14 cellular contexts compared by ENCODE assay signal in the genomic region with DNA sequence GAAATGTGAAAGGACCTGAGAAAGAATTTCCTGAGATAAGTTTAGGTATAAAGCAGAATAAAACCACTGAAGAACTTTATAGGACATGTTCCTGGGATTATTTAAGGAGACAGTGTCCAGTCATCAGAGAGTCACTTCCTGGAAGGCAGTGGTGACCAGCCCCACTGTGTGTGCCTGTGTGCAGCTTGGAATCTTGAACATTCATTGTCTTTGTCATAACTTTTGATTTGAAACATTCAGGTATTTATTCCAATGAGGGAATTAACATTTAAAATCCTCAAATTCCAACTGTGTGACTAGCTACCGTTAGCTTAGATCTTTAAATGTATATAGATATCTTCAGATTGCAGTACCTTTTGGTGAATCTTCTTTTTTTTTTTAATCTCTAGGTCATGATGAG.
DNase-seq lines count a peak whose midpoint lies in the region; ATAC-seq and TF ChIP-seq lines count a peak whose summit lies in the region.
"Had no signal": no experiment of that assay in that cellular context is flagged by ENCODE, and none has a peak within 500 bp of the region (broad histone marks: within the 10 kb centered on the region; RNA-seq: fewer than 3 reads in every experiment).

No MANE protein-coding gene starts in this region.

- no peak overlapping the region for H3K4me3 Mint-ChIP-seq in Calu3 (ENCODE audit: low read depth, unreplicated experiment)
- H3K4me3 Mint-ChIP-seq: nephron had no signal

- H3K36me3 Mint-ChIP-seq in Calu3 (ENCODE audit: insufficient read depth, unreplicated experiment), result peaks cover 17% of the 10 kb centered on the region

- no peak overlapping the region for H3K27ac Mint-ChIP-seq in Calu3 (ENCODE audit: unreplicated experiment)
- H3K27ac Mint-ChIP-seq: nephron had no signal

- 0 out of 2 replicates have a peak, but pooled peaks cover 4% of the 10 kb centered on the region for H3K36me3 ChIP-seq in Panc1 (ENCODE audit: control insufficient read depth, insufficient read depth, low read length)

- H3K4me1 Mint-ChIP-seq in Calu3 (ENCODE audit: low read depth, unreplicated experiment), result no peaks in the 10 kb centered on the region
- H3K4me1 Mint-ChIP-seq: nephron had no signal

- H3K27ac ChIP-seq in Panc1 (ENCODE audit: low read length), result no peak overlapping the region
- H3K27ac ChIP-seq: esophagus muscularis mucosa, spleen, tibial nerve had no signal

- H3K27me3 Mint-ChIP-seq in Calu3 (ENCODE audit: unreplicated experiment), result no peaks in the 10 kb centered on the region

- H3K27me3 ChIP-seq in Panc1 (ENCODE audit: control insufficient read depth, insufficient read depth, low read length), result no peaks in the 10 kb centered on the region
- H3K27me3 ChIP-seq: esophagus muscularis mucosa, spleen, tibial nerve had no signal

- CTCF ChIA-PET in Panc1 (lab: Charles Lee), result no interaction called here
- CTCF ChIA-PET in Calu3 (lab: Charles Lee), result interaction anchor here (0.6 kb wide), 3 partner anchors 16 to 850 kb away, joined by 3 to 4 read pairs (median 4); no protein-coding TSS in a partner anchor

- no peaks in the 10 kb centered on the region; the same call in none of the 2 replicates for H3K4me1 ChIP-seq in Panc1 (ENCODE audit: control insufficient read depth, insufficient read depth, low read length)
- H3K4me1 ChIP-seq: spleen had no signal

- in situ Hi-C loops in Panc1 (cut with HindIII; ENCODE audit: low pct_unique_long_range_greater_than_20kb, low sequenced_read_pairs), result no loop called here

- BruUV-seq in Panc1 (replicated peaks; lab: Mats Ljungman, UMichigan) (no TSS peak), Calu3 (replicated peaks; lab: Mats Ljungman, UMichigan) (no TSS peak)

- POLR2A ChIA-PET in Panc1 (lab: Charles Lee), result no interaction called here

- intact Hi-C loops in Panc1 (cut with micrococcal nuclease; ENCODE audit: unreplicated experiment) (no loop called here), Calu3 (cut with micrococcal nuclease; ENCODE audit: unreplicated experiment) (no loop called here)

- TF ChIP-seq CTCF in Panc1 (IDR thresholded peaks at IDR 0.05), result no peak
- TF ChIP-seq CTCF in Calu3 (IDR thresholded peaks at IDR 0.05; ENCODE audit: unreplicated experiment), result no peak

- H3K9me3 ChIP-seq in Panc1 (ENCODE audit: control insufficient read depth, insufficient read depth, low read depth, low read length), result no peaks in the 10 kb centered on the region
- H3K9me3 ChIP-seq: esophagus muscularis mucosa, spleen, tibial nerve had no signal

- ATAC-seq in Panc1 (peak; percentile 76; the same call in 1 of the 2 replicates), GM21717 (IDR thresholded peaks at IDR 0.05; ENCODE audit: unreplicated experiment) (no peak)

- H3K9me3 Mint-ChIP-seq in Calu3 (ENCODE audit: low read depth, unreplicated experiment), result no peaks in the 10 kb centered on the region
- H3K9me3 Mint-ChIP-seq: nephron had no signal

- no peak overlapping the region for H3K4me3 ChIP-seq in Panc1 (ENCODE audit: low read depth in 2 of 2, low read length in 2 of 2)
- H3K4me3 ChIP-seq: esophagus muscularis mucosa, spleen, tibial nerve had no signal

- DNase-seq in GM04503 (ENCODE audit: low read depth) (peak; percentile 33), Panc1 (ENCODE audit: low read depth, low spot score) (peak; percentile 52), dedifferentiated amniotic fluid mesenchymal stem cell (ENCODE audit: extremely low spot score) (peak; percentile 22), pulmonary artery endothelial cell (ENCODE audit: low read depth, low spot score) (peak; percentile 35), Calu3 (no peak), iPS-NIHi11 (ENCODE audit: low spot score) (no peak)
- DNase-seq: activated CD4-positive, CD25-positive, alpha-beta regulatory T cell treated with anti-CD3 and anti-CD28 coated beads, Interleukin-2, amount 50 U/mL, for 72 hours; NCI-H1105 treated with DMSO at 0.1 percent for 48 hours; NCI-H748 treated with DMSO at 0.1 percent for 48 hours; spleen had no signal

Comparison
In these comparisons a context has a peak if more than half of its experiments do, and no peak if none do; other contexts are left out.
1. DNase-seq: peak in GM04503 (single experiment), Panc1 (single experiment), dedifferentiated amniotic fluid mesenchymal stem cell (single experiment) and pulmonary artery endothelial cell (single experiment); none in Calu3 (single experiment) and iPS-NIHi11 (single experiment).